1 cellular context compared by ENCODE assay signal in the genomic region with DNA sequence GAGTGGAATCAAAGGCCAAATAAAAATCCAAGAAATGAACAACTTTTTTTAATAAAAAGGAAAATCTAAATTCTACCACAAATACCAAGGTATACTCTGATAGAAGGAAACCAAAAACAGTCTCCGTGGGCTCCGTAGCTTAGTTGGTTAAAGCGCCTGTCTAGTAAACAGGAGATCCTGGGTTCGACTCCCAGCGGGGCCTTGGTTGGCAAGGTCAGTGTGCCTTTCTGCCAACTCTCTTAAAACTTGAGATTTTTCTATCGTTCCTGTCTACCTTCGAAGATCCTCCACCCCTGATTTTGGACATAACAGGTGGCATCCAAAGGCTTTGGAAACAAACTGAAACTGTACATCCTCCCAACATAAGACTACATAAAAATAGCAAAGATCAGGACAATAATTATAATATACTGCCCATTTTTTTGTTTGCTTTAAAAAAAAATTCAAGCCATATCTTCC.
TF ChIP-seq lines count a peak whose summit lies in the region.

No MANE protein-coding gene starts in this region.

TF ChIP-seq in K562, 482 proteins besides CTCF, POLR2A, EP300 and RAD21 (continued from another document and continues in another):
- TF ChIP-seq, protein P1, sequence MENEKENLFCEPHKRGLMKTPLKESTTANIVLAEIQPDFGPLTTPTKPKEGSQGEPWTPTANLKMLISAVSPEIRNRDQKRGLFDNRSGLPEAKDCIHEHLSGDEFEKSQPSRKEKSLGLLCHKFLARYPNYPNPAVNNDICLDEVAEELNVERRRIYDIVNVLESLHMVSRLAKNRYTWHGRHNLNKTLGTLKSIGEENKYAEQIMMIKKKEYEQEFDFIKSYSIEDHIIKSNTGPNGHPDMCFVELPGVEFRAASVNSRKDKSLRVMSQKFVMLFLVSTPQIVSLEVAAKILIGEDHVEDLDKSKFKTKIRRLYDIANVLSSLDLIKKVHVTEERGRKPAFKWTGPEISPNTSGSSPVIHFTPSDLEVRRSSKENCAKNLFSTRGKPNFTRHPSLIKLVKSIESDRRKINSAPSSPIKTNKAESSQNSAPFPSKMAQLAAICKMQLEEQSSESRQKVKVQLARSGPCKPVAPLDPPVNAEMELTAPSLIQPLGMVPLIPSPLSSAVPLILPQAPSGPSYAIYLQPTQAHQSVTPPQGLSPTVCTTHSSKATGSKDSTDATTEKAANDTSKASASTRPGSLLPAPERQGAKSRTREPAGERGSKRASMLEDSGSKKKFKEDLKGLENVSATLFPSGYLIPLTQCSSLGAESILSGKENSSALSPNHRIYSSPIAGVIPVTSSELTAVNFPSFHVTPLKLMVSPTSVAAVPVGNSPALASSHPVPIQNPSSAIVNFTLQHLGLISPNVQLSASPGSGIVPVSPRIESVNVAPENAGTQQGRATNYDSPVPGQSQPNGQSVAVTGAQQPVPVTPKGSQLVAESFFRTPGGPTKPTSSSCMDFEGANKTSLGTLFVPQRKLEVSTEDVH (IDR thresholded peaks at IDR 0.05; ENCODE audit: low read depth, partially characterized antibody) = no peak
- no peak for TF ChIP-seq EHMT2 (IDR thresholded peaks at IDR 0.05)
- TF ChIP-seq, protein P2, sequence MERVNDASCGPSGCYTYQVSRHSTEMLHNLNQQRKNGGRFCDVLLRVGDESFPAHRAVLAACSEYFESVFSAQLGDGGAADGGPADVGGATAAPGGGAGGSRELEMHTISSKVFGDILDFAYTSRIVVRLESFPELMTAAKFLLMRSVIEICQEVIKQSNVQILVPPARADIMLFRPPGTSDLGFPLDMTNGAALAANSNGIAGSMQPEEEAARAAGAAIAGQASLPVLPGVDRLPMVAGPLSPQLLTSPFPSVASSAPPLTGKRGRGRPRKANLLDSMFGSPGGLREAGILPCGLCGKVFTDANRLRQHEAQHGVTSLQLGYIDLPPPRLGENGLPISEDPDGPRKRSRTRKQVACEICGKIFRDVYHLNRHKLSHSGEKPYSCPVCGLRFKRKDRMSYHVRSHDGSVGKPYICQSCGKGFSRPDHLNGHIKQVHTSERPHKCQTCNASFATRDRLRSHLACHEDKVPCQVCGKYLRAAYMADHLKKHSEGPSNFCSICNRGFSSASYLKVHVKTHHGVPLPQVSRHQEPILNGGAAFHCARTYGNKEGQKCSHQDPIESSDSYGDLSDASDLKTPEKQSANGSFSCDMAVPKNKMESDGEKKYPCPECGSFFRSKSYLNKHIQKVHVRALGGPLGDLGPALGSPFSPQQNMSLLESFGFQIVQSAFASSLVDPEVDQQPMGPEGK (CRISPR knock-in tag; IDR thresholded peaks at IDR 0.05; ENCODE audit: borderline replicate concordance) = no peak
- no peak for TF ChIP-seq HDAC8 (tag; IDR thresholded peaks at IDR 0.05)
- TF ChIP-seq NR1H2 (CRISPR knock-in tag; IDR thresholded peaks at IDR 0.05) = no peak
- peak; percentile 85 to 90 for TF ChIP-seq FOXK2 (conservative IDR thresholded peaks at IDR 0.05 in 1 of 2, IDR thresholded peaks at IDR 0.05 in 1 of 2; ENCODE audit: low read depth in 2 of 2)
- TF ChIP-seq C11orf30 (IDR thresholded peaks at IDR 0.05; ENCODE audit: low read depth) = no peak
- TF ChIP-seq, protein P3, sequence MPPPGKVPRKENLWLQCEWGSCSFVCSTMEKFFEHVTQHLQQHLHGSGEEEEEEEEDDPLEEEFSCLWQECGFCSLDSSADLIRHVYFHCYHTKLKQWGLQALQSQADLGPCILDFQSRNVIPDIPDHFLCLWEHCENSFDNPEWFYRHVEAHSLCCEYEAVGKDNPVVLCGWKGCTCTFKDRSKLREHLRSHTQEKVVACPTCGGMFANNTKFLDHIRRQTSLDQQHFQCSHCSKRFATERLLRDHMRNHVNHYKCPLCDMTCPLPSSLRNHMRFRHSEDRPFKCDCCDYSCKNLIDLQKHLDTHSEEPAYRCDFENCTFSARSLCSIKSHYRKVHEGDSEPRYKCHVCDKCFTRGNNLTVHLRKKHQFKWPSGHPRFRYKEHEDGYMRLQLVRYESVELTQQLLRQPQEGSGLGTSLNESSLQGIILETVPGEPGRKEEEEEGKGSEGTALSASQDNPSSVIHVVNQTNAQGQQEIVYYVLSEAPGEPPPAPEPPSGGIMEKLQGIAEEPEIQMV (tag; conservative IDR thresholded peaks at IDR 0.05; ENCODE audit: low read depth) = no peak
- no peak for TF ChIP-seq TAF1 (IDR thresholded peaks at IDR 0.05; ENCODE audit: control insufficient read depth, extremely low read depth, insufficient read depth, low read length, severe bottlenecking)
- TF ChIP-seq ZNF79 (CRISPR knock-in tag; IDR thresholded peaks at IDR 0.05; ENCODE audit: low read depth) = no peak
- TF ChIP-seq NONO (IDR thresholded peaks at IDR 0.05; ENCODE audit: low read depth in 2 of 2, low read length in 1 of 2) = no peak
- TF ChIP-seq POLR2H (tag; IDR thresholded peaks at IDR 0.05; ENCODE audit: low read depth) = peak; percentile 99
- TF ChIP-seq ZEB2 (IDR thresholded peaks at IDR 0.05) = peak; percentile 57; the same call in 1 of the 2 replicates
- TF ChIP-seq KAT2B (IDR thresholded peaks at IDR 0.05; ENCODE audit: low read depth, low read length) = no peak
- no peak for TF ChIP-seq NFXL1 (CRISPR knock-in tag; IDR thresholded peaks at IDR 0.05)
- TF ChIP-seq WHSC1 (IDR thresholded peaks at IDR 0.05; ENCODE audit: low read length) = no peak
- TF ChIP-seq, protein P4, sequence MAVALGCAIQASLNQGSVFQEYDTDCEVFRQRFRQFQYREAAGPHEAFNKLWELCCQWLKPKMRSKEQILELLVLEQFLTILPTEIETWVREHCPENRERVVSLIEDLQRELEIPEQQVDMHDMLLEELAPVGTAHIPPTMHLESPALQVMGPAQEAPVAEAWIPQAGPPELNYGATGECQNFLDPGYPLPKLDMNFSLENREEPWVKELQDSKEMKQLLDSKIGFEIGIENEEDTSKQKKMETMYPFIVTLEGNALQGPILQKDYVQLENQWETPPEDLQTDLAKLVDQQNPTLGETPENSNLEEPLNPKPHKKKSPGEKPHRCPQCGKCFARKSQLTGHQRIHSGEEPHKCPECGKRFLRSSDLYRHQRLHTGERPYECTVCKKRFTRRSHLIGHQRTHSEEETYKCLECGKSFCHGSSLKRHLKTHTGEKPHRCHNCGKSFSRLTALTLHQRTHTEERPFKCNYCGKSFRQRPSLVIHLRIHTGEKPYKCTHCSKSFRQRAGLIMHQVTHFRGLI (CRISPR knock-in tag; IDR thresholded peaks at IDR 0.05) = no peak
- no peak for TF ChIP-seq ASH1L (IDR thresholded peaks at IDR 0.05; ENCODE audit: borderline replicate concordance, low read depth, partially characterized antibody)
- no peak for TF ChIP-seq CCNT2 (IDR thresholded peaks at IDR 0.05; ENCODE audit: borderline replicate concordance, extremely low read depth, insufficient read length, low read depth, low read length)
- TF ChIP-seq, protein P5, sequence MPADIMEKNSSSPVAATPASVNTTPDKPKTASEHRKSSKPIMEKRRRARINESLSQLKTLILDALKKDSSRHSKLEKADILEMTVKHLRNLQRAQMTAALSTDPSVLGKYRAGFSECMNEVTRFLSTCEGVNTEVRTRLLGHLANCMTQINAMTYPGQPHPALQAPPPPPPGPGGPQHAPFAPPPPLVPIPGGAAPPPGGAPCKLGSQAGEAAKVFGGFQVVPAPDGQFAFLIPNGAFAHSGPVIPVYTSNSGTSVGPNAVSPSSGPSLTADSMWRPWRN (IDR thresholded peaks at IDR 0.05; ENCODE audit: low read depth) = peak; percentile 67; the same call in 1 of the 2 replicates
- no peak for TF ChIP-seq NR4A1 (CRISPR knock-in tag; IDR thresholded peaks at IDR 0.05)
- TF ChIP-seq NR4A1 (tag; IDR thresholded peaks at IDR 0.05) = no peak
- TF ChIP-seq ETV5 (CRISPR knock-in tag; IDR thresholded peaks at IDR 0.05; ENCODE audit: low read depth) = no peak
- peak; percentile 58; the same call in 1 of the 2 replicates for TF ChIP-seq MTA1 (IDR thresholded peaks at IDR 0.05; ENCODE audit: borderline replicate concordance)
- no peak for TF ChIP-seq FOXJ3 (CRISPR knock-in tag; IDR thresholded peaks at IDR 0.05)
- no peak for TF ChIP-seq GTF2F1 (IDR thresholded peaks at IDR 0.05; ENCODE audit: low read depth, low read length)
- no peak for TF ChIP-seq MECOM (CRISPR knock-in tag; IDR thresholded peaks at IDR 0.05)
- TF ChIP-seq KLF1 (tag; IDR thresholded peaks at IDR 0.05) = no peak
- TF ChIP-seq, protein P6, sequence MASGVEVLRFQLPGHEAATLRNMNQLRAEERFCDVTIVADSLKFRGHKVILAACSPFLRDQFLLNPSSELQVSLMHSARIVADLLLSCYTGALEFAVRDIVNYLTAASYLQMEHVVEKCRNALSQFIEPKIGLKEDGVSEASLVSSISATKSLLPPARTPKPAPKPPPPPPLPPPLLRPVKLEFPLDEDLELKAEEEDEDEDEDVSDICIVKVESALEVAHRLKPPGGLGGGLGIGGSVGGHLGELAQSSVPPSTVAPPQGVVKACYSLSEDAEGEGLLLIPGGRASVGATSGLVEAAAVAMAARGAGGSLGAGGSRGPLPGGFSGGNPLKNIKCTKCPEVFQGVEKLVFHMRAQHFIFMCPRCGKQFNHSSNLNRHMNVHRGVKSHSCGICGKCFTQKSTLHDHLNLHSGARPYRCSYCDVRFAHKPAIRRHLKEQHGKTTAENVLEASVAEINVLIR (CRISPR knock-in tag; IDR thresholded peaks at IDR 0.05) = 0 out of 2 replicates have a peak, but pooled peaks have one; percentile 20
- no peak for TF ChIP-seq IFI16 (CRISPR knock-in tag; IDR thresholded peaks at IDR 0.05)
- no peak for TF ChIP-seq ZNF583 (CRISPR knock-in tag; IDR thresholded peaks at IDR 0.05)
- no peak for TF ChIP-seq RBM22 (IDR thresholded peaks at IDR 0.05; ENCODE audit: low read depth, low read length, poor library complexity, severe bottlenecking)
- TF ChIP-seq, protein P7, sequence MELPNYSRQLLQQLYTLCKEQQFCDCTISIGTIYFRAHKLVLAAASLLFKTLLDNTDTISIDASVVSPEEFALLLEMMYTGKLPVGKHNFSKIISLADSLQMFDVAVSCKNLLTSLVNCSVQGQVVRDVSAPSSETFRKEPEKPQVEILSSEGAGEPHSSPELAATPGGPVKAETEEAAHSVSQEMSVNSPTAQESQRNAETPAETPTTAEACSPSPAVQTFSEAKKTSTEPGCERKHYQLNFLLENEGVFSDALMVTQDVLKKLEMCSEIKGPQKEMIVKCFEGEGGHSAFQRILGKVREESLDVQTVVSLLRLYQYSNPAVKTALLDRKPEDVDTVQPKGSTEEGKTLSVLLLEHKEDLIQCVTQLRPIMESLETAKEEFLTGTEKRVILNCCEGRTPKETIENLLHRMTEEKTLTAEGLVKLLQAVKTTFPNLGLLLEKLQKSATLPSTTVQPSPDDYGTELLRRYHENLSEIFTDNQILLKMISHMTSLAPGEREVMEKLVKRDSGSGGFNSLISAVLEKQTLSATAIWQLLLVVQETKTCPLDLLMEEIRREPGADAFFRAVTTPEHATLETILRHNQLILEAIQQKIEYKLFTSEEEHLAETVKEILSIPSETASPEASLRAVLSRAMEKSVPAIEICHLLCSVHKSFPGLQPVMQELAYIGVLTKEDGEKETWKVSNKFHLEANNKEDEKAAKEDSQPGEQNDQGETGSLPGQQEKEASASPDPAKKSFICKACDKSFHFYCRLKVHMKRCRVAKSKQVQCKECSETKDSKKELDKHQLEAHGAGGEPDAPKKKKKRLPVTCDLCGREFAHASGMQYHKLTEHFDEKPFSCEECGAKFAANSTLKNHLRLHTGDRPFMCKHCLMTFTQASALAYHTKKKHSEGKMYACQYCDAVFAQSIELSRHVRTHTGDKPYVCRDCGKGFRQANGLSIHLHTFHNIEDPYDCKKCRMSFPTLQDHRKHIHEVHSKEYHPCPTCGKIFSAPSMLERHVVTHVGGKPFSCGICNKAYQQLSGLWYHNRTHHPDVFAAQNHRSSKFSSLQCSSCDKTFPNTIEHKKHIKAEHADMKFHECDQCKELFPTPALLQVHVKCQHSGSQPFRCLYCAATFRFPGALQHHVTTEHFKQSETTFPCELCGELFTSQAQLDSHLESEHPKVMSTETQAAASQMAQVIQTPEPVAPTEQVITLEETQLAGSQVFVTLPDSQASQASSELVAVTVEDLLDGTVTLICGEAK (IDR thresholded peaks at IDR 0.05) = peak; percentile 72
- TF ChIP-seq, protein P7 (CRISPR knock-in tag; IDR thresholded peaks at IDR 0.05) = no peak
- no peak for TF ChIP-seq PRPF4 (IDR thresholded peaks at IDR 0.05; ENCODE audit: insufficient read depth, low read depth, low read length, poor library complexity, severe bottlenecking)
- TF ChIP-seq GABPB1 (CRISPR knock-in tag; IDR thresholded peaks at IDR 0.05) = no peak
- TF ChIP-seq ELF1 (tag; IDR thresholded peaks at IDR 0.05) = no peak
- TF ChIP-seq TBL1XR1 (IDR thresholded peaks at IDR 0.05; ENCODE audit: low read length in 2 of 2) = peak in 1 of 2 experiments; percentile 98; a peak in 2 of 4 replicates
- TF ChIP-seq MAFF (IDR thresholded peaks at IDR 0.05; ENCODE audit: low read length) = no peak; the same call in 1 of the 2 replicates
- no peak for TF ChIP-seq ZNF134 (CRISPR knock-in tag; conservative IDR thresholded peaks at IDR 0.05)
- peak; percentile 31 to 38; a peak in 2 of 4 replicates for TF ChIP-seq MAZ (CRISPR knock-in tag; conservative IDR thresholded peaks at IDR 0.05 in 1 of 2, IDR thresholded peaks at IDR 0.05 in 1 of 2)
